In genomic region chr2:206511283-206511682, GRCh38 we compare ENCODE assay signal across 20 cellular contexts.
"Had no signal": no experiment of that assay in that cellular context is flagged by ENCODE, and none has a peak within 500 bp of the region (broad histone marks: within the 10 kb centered on the region; RNA-seq: fewer than 3 reads in every experiment).

No MANE protein-coding gene starts in this region.

- FAIRE-seq: frontal cortex, islet of Langerhans, urothelium cell line had no signal

- H3K4me3 ChIP-seq: dorsolateral prefrontal cortex, heart left ventricle, ovary, right atrium auricular region, sigmoid colon, skin epidermis had no signal

- H3K27me3 ChIP-seq: dorsolateral prefrontal cortex, heart left ventricle, ovary, right atrium auricular region, sigmoid colon had no signal

- DNase-seq: cortex of kidney; dorsolateral prefrontal cortex; effector CD8-positive, alpha-beta T cell; heart left ventricle; hippocampal formation; kidney glomerular epithelial cell; mesendoderm; natural killer cell; ovary; sigmoid colon; stimulated activated CD4-positive, alpha-beta T cell treated with anti-CD3 and anti-CD28 coated beads, Interleukin-2, amount 100 ng/mL, for 24 hours; stimulated activated CD4-positive, alpha-beta T cell treated with anti-CD3 and anti-CD28 coated beads, Interleukin-4, amount 100 ng/mL, for 4 hours; stimulated activated naive B cell treated with anti-CD40 and anti-IgM and Interleukin-4, amounts not matched to agents 10 μg/mL and 1 μg/mL and 100 μg/mL, for 72 hours; stimulated activated naive CD8-positive, alpha-beta T cell treated with anti-CD3 and anti-CD28 coated beads, Interleukin-15, amount 100 ng/mL, for 72 hours; substantia nigra had no signal

- H3K27ac ChIP-seq: dorsolateral prefrontal cortex, heart left ventricle, ovary, right atrium auricular region, sigmoid colon, skin epidermis had no signal

- H3K9me3 ChIP-seq: heart left ventricle, ovary, right atrium auricular region, sigmoid colon had no signal

- H3K36me3 ChIP-seq: heart left ventricle, ovary, right atrium auricular region, sigmoid colon had no signal

- ATAC-seq: heart left ventricle; natural killer cell; stimulated activated naive B cell treated with anti-CD40 and anti-IgM and Interleukin-4, amounts not matched to agents 10 μg/mL and 1 μg/mL and 100 μg/mL, for 72 hours; stimulated activated naive CD8-positive, alpha-beta T cell treated with anti-CD3 and anti-CD28 coated beads, Interleukin-15, amount 100 ng/mL, for 72 hours had no signal

- H3K4me1 ChIP-seq: sigmoid colon had no signal
